ENCODE assay signal across 8 cellular contexts in genomic region chr16:25111403-25112166, GRCh38. TPM values are rescaled to one million over a fixed set of nuclear protein-coding genes. Genes with fewer than 3 reads are reported as not detected.
DNase-seq lines count a peak whose midpoint lies in the region; ATAC-seq and TF ChIP-seq lines count a peak whose summit lies in the region.

TSS of gene LCMT1 (plus strand) at chr16:25111742. CDS start at chr16:25111884, 142 bp downstream.

- H3K4me3 ChIP-seq in WERI-Rb-1 (ENCODE audit: low read depth, low read length) (peak within 1 kb of the TSS; percentile 57), mammary epithelial cell (replicated peaks in 1 of 3; ENCODE audit: insufficient read depth in 1 of 3, low read depth in 2 of 3, low read length in 3 of 3) (peak within 1 kb of the TSS; percentile 79 to 97 (median 89)), iPS-20b (ENCODE audit: low read length) (peak within 1 kb of the TSS; percentile 84), skin epidermis (peak within 1 kb of the TSS; percentile 59 to 94 (median 85))

- DNase-seq in ACHN, result peak; percentile 100
- DNase-seq in NCI-H2227 (lab: John Stamatoyannopoulos, UW; ENCODE audit: unreplicated experiment), result peak; percentile 99
- peak; percentile 93 for DNase-seq in WERI-Rb-1
- peak; percentile 97 for DNase-seq in mammary epithelial cell

- in situ Hi-C loops in ACHN (cut with HindIII; ENCODE audit: low pct_ligation_motif_present, low pct_unique_long_range_greater_than_20kb, low sequenced_read_pairs) (no loop called here), mammary epithelial cell (cut with MboI; ENCODE audit: low sequenced_read_pairs in 2 of 2) (loop anchor here in 1 of 2 donors (5.0 kb wide), 1 partner anchor 59 kb away; no protein-coding TSS in a partner anchor)

- TF ChIP-seq CTCF in WERI-Rb-1 (IDR thresholded peaks at IDR 0.05; ENCODE audit: low read depth, low read length) (no peak), mammary epithelial cell (conservative IDR thresholded peaks at IDR 0.05 in 1 of 2, IDR thresholded peaks at IDR 0.05 in 1 of 2; ENCODE audit: extremely low read depth in 1 of 2, insufficient read depth in 1 of 2, low read depth in 1 of 2, low read length in 2 of 2) (no peak)

- no peaks in the 10 kb centered on the region for H4K20me1 ChIP-seq in mammary epithelial cell (ENCODE audit: insufficient read depth, low read length)

- peak within 1 kb of the TSS; percentile 85 for H3K9ac ChIP-seq in mammary epithelial cell (ENCODE audit: insufficient read depth, low read length)
- H3K9ac ChIP-seq in iPS-20b (ENCODE audit: low read depth, low read length), result peak within 1 kb of the TSS; percentile 83

- H3K4me2 ChIP-seq in mammary epithelial cell (ENCODE audit: insufficient read depth, low read depth, low read length), result peak within 1 kb of the TSS; percentile 89

- peaks cover 30% of the 10 kb centered on the region for H3K4me1 ChIP-seq in mammary epithelial cell (ENCODE audit: insufficient read depth, low read length)
- H3K4me1 ChIP-seq in iPS-20b (ENCODE audit: insufficient read depth, low read length), result peaks cover 9% of the 10 kb centered on the region; the same call in 1 of the 2 replicates

- H3K36me3 ChIP-seq in WERI-Rb-1 (no peaks in the 10 kb centered on the region; the same call in 1 of the 2 replicates), mammary epithelial cell (ENCODE audit: insufficient read depth, low read length) (no peaks in the 10 kb centered on the region), iPS-20b (ENCODE audit: insufficient read depth, low read depth, low read length) (peaks cover 12% of the 10 kb centered on the region; the same call in 1 of the 2 replicates)

- WGBS in mammary epithelial cell (ENCODE audit: low coverage, missing lambda C conversion rate), result under 1% methylated on average over 40 of the region's 55 CpGs

- CTCF ChIA-PET in mammary epithelial cell (lab: Charles Lee; ENCODE audit: low non-redundant PET), result interaction anchor here (0.6 kb wide), 3 partner anchors 44 to 248 kb away, joined by 3 to 7 read pairs (median 5); no protein-coding TSS in a partner anchor

- ATAC-seq in GM18873 (IDR thresholded peaks at IDR 0.05; ENCODE audit: low FRiP score, unreplicated experiment), result peak; percentile 89
- peak; percentile 89 for ATAC-seq in HG03139 (IDR thresholded peaks at IDR 0.05; ENCODE audit: unreplicated experiment)

- H3K9me3 ChIP-seq in WERI-Rb-1 (ENCODE audit: severe bottlenecking) (no peaks in the 10 kb centered on the region), mammary epithelial cell (replicated peaks; ENCODE audit: insufficient read depth, low read length) (no peaks in the 10 kb centered on the region), iPS-20b (ENCODE audit: insufficient read depth, low read depth, low read length) (no peaks in the 10 kb centered on the region)

- H3K27ac ChIP-seq in WERI-Rb-1 (peak within 1 kb of the TSS; percentile 47), mammary epithelial cell (ENCODE audit: insufficient read depth, low read depth, low read length) (peak within 1 kb of the TSS; percentile 72), iPS-20b (ENCODE audit: low read length) (no peak within 1 kb of the TSS), skin epidermis (peak within 1 kb of the TSS; percentile 45 to 84 (median 81))

- peaks cover 46% of the 10 kb centered on the region for H3K79me2 ChIP-seq in mammary epithelial cell (ENCODE audit: insufficient read depth, low read length)

- peak within 1 kb of the TSS; percentile 98 for H2AFZ ChIP-seq in mammary epithelial cell (ENCODE audit: low read depth, low read length)

- intact Hi-C loops in mammary epithelial cell (cut with micrococcal nuclease), result no loop called here

- dilution Hi-C loops in mammary epithelial cell (cut with HindIII; ENCODE audit: low sequenced_read_pairs), result no loop called here

- BruUV-seq in mammary epithelial cell (replicated peaks; lab: Mats Ljungman, UMichigan), result no TSS peak

- H3K27me3 ChIP-seq in WERI-Rb-1 (ENCODE audit: insufficient read depth, low read depth, severe bottlenecking) (peaks cover 3% of the 10 kb centered on the region), mammary epithelial cell (ENCODE audit: insufficient read depth, low read length) (no peaks in the 10 kb centered on the region), iPS-20b (ENCODE audit: insufficient read depth, low read length) (peaks cover 8% of the 10 kb centered on the region; the same call in 1 of the 2 replicates)

RNA-seq across cellular contexts. Expression of gene LCMT1, which starts in this region (rescaled TPM):
- total RNA-seq in mammary epithelial cell, result 10 to 100 TPM; 30.5 to 43.0 TPM
- 31.6 TPM for polyA plus RNA-seq in mammary epithelial cell
- polyA minus RNA-seq in mammary epithelial cell, result 20.1 TPM
